8 cellular contexts compared by ENCODE assay signal in the genomic region with DNA sequence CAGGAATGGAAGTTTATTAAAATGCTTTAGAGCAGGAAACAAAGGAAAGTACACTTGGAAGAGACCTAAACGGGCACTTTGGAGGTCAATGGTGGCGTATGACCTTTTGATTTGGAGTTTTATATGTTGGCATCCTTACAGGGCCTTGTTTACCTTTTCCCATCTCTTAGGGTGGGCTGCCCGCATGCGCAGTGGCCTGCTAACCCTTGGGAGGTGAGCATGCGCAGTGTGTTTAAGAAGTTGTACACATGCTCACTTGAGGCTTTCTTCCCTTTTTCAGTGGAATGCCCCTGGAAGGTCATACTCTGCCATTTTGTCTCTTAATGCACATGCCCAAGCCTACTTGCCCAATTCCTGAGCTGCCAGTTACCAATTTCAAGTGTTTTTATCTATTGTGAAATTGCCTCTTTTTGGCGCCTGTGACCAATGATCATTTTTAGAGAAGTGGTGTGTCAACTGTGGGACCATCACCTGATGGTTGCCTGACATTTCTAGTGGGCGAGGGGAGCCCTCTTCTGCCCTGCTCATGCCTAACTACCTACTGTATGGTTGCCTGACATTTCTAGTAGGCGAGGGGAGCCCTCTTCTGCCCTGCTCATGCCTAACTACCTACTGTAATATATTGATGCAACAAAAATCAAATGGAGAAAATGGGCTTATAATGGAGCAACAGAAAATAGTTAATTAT.
DNase-seq lines count a peak whose midpoint lies in the region; ATAC-seq, FAIRE-seq and TF ChIP-seq lines count a peak whose summit lies in the region.

No MANE protein-coding gene starts in this region.

- H3K9me2 ChIP-seq in Karpas-422 (replicated peaks; ENCODE audit: insufficient read depth, low read length), result no peaks in the 10 kb centered on the region

- H2AFZ ChIP-seq in Karpas-422 (ENCODE audit: low read length), result no peak overlapping the region

- peaks cover 7% of the 10 kb centered on the region for H3K4me1 ChIP-seq in Karpas-422 (ENCODE audit: low read length)

- no peak for FAIRE-seq in D721Med (lab: Jason Lieb, UNC)

- H3K9me3 Mint-ChIP-seq in activated T-helper 17 cell treated with anti-CD3 and anti-CD28 coated beads, Interleukin-2, amount 50 U/mL, for 72 hours, result no peaks in the 10 kb centered on the region

- no peak overlapping the region for H3K27ac ChIP-seq in Karpas-422 (ENCODE audit: low read length)

- H3K4me3 ChIP-seq in Karpas-422 (ENCODE audit: low read length) (no peak overlapping the region), astrocyte of the cerebellum (ENCODE audit: low read depth, low read length) (no peak overlapping the region)

- H3K27ac Mint-ChIP-seq in activated T-helper 17 cell treated with anti-CD3 and anti-CD28 coated beads, Interleukin-2, amount 50 U/mL, for 72 hours, result no peak overlapping the region

- H3K4me3 Mint-ChIP-seq in activated T-helper 17 cell treated with anti-CD3 and anti-CD28 coated beads, Interleukin-2, amount 50 U/mL, for 72 hours, result no peak overlapping the region

- no peaks in the 10 kb centered on the region for H3K79me2 ChIP-seq in Karpas-422 (ENCODE audit: low read length)

- no peaks in the 10 kb centered on the region for H3K9me3 ChIP-seq in Karpas-422 (ENCODE audit: low read length)

- in situ Hi-C loops in astrocyte of the cerebellum (cut with HindIII; ENCODE audit: low sequenced_read_pairs), result no loop called here

- no peaks in the 10 kb centered on the region for H3K36me3 ChIP-seq in Karpas-422 (ENCODE audit: insufficient read depth, low read length)

- H4K20me1 ChIP-seq in Karpas-422 (ENCODE audit: insufficient read depth, low read depth, low read length), result no peaks in the 10 kb centered on the region

- no peaks in the 10 kb centered on the region for H3K4me1 Mint-ChIP-seq in activated T-helper 17 cell treated with anti-CD3 and anti-CD28 coated beads, Interleukin-2, amount 50 U/mL, for 72 hours

- no peak overlapping the region for H3K9ac ChIP-seq in Karpas-422 (ENCODE audit: low read length)

- DNase-seq in D721Med (ENCODE audit: insufficient read length, low spot score) (no peak), Karpas-422 (peak; percentile 47), astrocyte of the cerebellum (ENCODE audit: low read depth) (no peak), midbrain (lab: John Stamatoyannopoulos, UW) (peak; percentile 32)

- H3K4me2 ChIP-seq in Karpas-422 (ENCODE audit: low read depth, low read length, poor library complexity, severe bottlenecking), result no peak overlapping the region

- no peaks in the 10 kb centered on the region for H3K36me3 Mint-ChIP-seq in activated T-helper 17 cell treated with anti-CD3 and anti-CD28 coated beads, Interleukin-2, amount 50 U/mL, for 72 hours (ENCODE audit: low read depth)

- ATAC-seq in HG02678 (IDR thresholded peaks at IDR 0.05; ENCODE audit: unreplicated experiment) (no peak), GM18517 (IDR thresholded peaks at IDR 0.05; ENCODE audit: unreplicated experiment) (no peak), GM21737 (IDR thresholded peaks at IDR 0.05; ENCODE audit: unreplicated experiment) (no peak)
- ATAC-seq in activated T-helper 17 cell treated with anti-CD3 and anti-CD28 coated beads, Interleukin-2, amount 50 U/mL, for 72 hours (replicated peaks), result no peak

- H3K27me3 Mint-ChIP-seq in activated T-helper 17 cell treated with anti-CD3 and anti-CD28 coated beads, Interleukin-2, amount 50 U/mL, for 72 hours, result no peaks in the 10 kb centered on the region

- H3K27me3 ChIP-seq in Karpas-422 (ENCODE audit: low read length), result no peaks in the 10 kb centered on the region

- TF ChIP-seq CTCF in D721Med (IDR thresholded peaks at IDR 0.05; ENCODE audit: insufficient read depth, missing control alignments) (peak; percentile 63), astrocyte of the cerebellum (IDR thresholded peaks at IDR 0.05; ENCODE audit: low read depth, low read length, missing control alignments) (peak; percentile 19)

Comparison
In these comparisons a context has a peak if more than half of its experiments do, and no peak if none do; other contexts are left out.
1. DNase-seq: peak in Karpas-422 (single experiment) and midbrain (single experiment); none in D721Med (single experiment) and astrocyte of the cerebellum (single experiment).